In genomic region chr6:110979565-110980096, GRCh38 we compare ENCODE assay signal across 15 cellular contexts. TPM values are rescaled to one million over a fixed set of nuclear protein-coding genes. Genes with fewer than 3 reads are reported as not detected.
DNase-seq lines count a peak whose midpoint lies in the region; ATAC-seq and TF ChIP-seq lines count a peak whose summit lies in the region.
"Had no signal": no experiment of that assay in that cellular context is flagged by ENCODE, and none has a peak within 500 bp of the region (broad histone marks: within the 10 kb centered on the region; RNA-seq: fewer than 3 reads in every experiment).

No MANE protein-coding gene starts in this region.

- intact Hi-C loops in activated CD8-positive, alpha-beta T cell treated with anti-CD3 and anti-CD28 coated beads for 36 hours (cut with micrococcal nuclease): no loop called here

- H3K9me3 ChIP-seq in CD8-positive, alpha-beta memory T cell (ENCODE audit: low read length): no peaks in the 10 kb centered on the region
- H3K9me3 ChIP-seq in upper lobe of left lung: no peaks in the 10 kb centered on the region

- DNase-seq in activated CD8-positive, alpha-beta T cell treated with anti-CD3 and anti-CD28 coated beads for 36 hours: no peak
- DNase-seq in activated CD8-positive, alpha-beta T cell treated with anti-CD3 and anti-CD28 coated beads, Interleukin-2, amount 10 ng/mL, durations not matched to agents 7 days and 5 days: no peak
- DNase-seq in CD8-positive, alpha-beta memory T cell: peak in 1 of 5 donors; percentile 19
- DNase-seq in central memory CD8-positive, alpha-beta T cell (ENCODE audit: low spot score in 2 of 2): peak in 1 of 2 donors; percentile 23
- no peak for DNase-seq in neural crest cell (ENCODE audit: low read depth, low spot score)
- DNase-seq in upper lobe of left lung: no peak
- DNase-seq: 8988T, C1 segment of cervical spinal cord, Calu3, KG1, NCI-H1105, NCI-H1694 treated with DMSO at 0.1 percent for 48 hours, NCI-H345 had no signal

- 92 to 96% methylated on average over 9 of the region's 9 CpGs for WGBS in upper lobe of left lung, 2 donors

- peaks cover 10% of the 10 kb centered on the region for H3K4me1 ChIP-seq in CD8-positive, alpha-beta memory T cell (ENCODE audit: insufficient read depth, low read length)
- H3K4me1 ChIP-seq in upper lobe of left lung: peaks cover 4 to 10% (median 9%) of the 10 kb centered on the region in 4 donors

- POLR2A ChIA-PET in activated CD8-positive, alpha-beta T cell treated with anti-CD3 and anti-CD28 coated beads for 36 hours (lab: Charles Lee): interaction anchor here (1.1 kb wide), 1 partner anchor 14 kb away, joined by 3 read pairs; no protein-coding TSS in a partner anchor
- POLR2A ChIA-PET in activated CD8-positive, alpha-beta T cell treated with anti-CD3 and anti-CD28 coated beads, Interleukin-2, amount 10 ng/mL, durations not matched to agents 7 days and 5 days (lab: Charles Lee): no interaction called here
- POLR2A ChIA-PET in CD8-positive, alpha-beta memory T cell (lab: Charles Lee): no interaction called here

- no peaks in the 10 kb centered on the region for H3K27me3 Mint-ChIP-seq in activated CD8-positive, alpha-beta T cell treated with anti-CD3 and anti-CD28 coated beads for 36 hours
- H3K27me3 Mint-ChIP-seq in activated CD8-positive, alpha-beta T cell treated with anti-CD3 and anti-CD28 coated beads, Interleukin-2, amount 10 ng/mL, durations not matched to agents 7 days and 5 days (ENCODE audit: low read depth): no peaks in the 10 kb centered on the region
- H3K27me3 Mint-ChIP-seq in CD8-positive, alpha-beta memory T cell: peaks cover 0 to 3% of the 10 kb centered on the region in 2 donors
- H3K27me3 Mint-ChIP-seq in central memory CD8-positive, alpha-beta T cell: no peaks in the 10 kb centered on the region
- H3K27me3 Mint-ChIP-seq in neural crest cell (ENCODE audit: low read depth): no peaks in the 10 kb centered on the region

- no peak overlapping the region for H3K4me3 ChIP-seq in CD8-positive, alpha-beta memory T cell (ENCODE audit: low read length)
- H3K4me3 ChIP-seq in upper lobe of left lung: no peak overlapping the region

- CTCF ChIA-PET in activated CD8-positive, alpha-beta T cell treated with anti-CD3 and anti-CD28 coated beads for 36 hours (lab: Charles Lee): no interaction called here
- CTCF ChIA-PET in activated CD8-positive, alpha-beta T cell treated with anti-CD3 and anti-CD28 coated beads, Interleukin-2, amount 10 ng/mL, durations not matched to agents 7 days and 5 days (lab: Charles Lee): no interaction called here
- CTCF ChIA-PET in CD8-positive, alpha-beta memory T cell (lab: Charles Lee): no interaction called here

- H3K36me3 Mint-ChIP-seq in activated CD8-positive, alpha-beta T cell treated with anti-CD3 and anti-CD28 coated beads for 36 hours (ENCODE audit: low read depth): peaks cover 28% of the 10 kb centered on the region
- H3K36me3 Mint-ChIP-seq in activated CD8-positive, alpha-beta T cell treated with anti-CD3 and anti-CD28 coated beads, Interleukin-2, amount 10 ng/mL, durations not matched to agents 7 days and 5 days (ENCODE audit: low read depth): peaks cover 22% of the 10 kb centered on the region
- peaks cover 4 to 22% (median 6%) of the 10 kb centered on the region in 3 donors for H3K36me3 Mint-ChIP-seq in CD8-positive, alpha-beta memory T cell
- H3K36me3 Mint-ChIP-seq in central memory CD8-positive, alpha-beta T cell (ENCODE audit: insufficient read depth): peaks cover 20% of the 10 kb centered on the region
- H3K36me3 Mint-ChIP-seq in neural crest cell (ENCODE audit: low read depth): peaks cover 36% of the 10 kb centered on the region

- ATAC-seq in activated CD8-positive, alpha-beta T cell treated with anti-CD3 and anti-CD28 coated beads for 36 hours: no peak
- ATAC-seq in activated CD8-positive, alpha-beta T cell treated with anti-CD3 and anti-CD28 coated beads, Interleukin-2, amount 10 ng/mL, durations not matched to agents 7 days and 5 days: no peak
- ATAC-seq in central memory CD8-positive, alpha-beta T cell (replicated peaks; ENCODE audit: extremely low read depth, poor library complexity, severe bottlenecking): no peak
- ATAC-seq in GM18520 (IDR thresholded peaks at IDR 0.05; ENCODE audit: unreplicated experiment): no peak
- ATAC-seq in GM19463 (IDR thresholded peaks at IDR 0.05; ENCODE audit: unreplicated experiment): no peak
- ATAC-seq in upper lobe of left lung (ENCODE audit: low FRiP score in 2 of 2): no peak

- peak overlapping the region; percentile 22 for H3K27ac Mint-ChIP-seq in activated CD8-positive, alpha-beta T cell treated with anti-CD3 and anti-CD28 coated beads for 36 hours
- no peak overlapping the region for H3K27ac Mint-ChIP-seq in activated CD8-positive, alpha-beta T cell treated with anti-CD3 and anti-CD28 coated beads, Interleukin-2, amount 10 ng/mL, durations not matched to agents 7 days and 5 days
- peak overlapping the region in 7 of 8 donors; percentile 73 to 100 (median 91) for H3K27ac Mint-ChIP-seq in CD8-positive, alpha-beta memory T cell
- peak overlapping the region; percentile 96 for H3K27ac Mint-ChIP-seq in central memory CD8-positive, alpha-beta T cell (ENCODE audit: low read depth)
- no peak overlapping the region for H3K27ac Mint-ChIP-seq in neural crest cell (ENCODE audit: unreplicated experiment)

- no peak overlapping the region for H3K27ac ChIP-seq in CD8-positive, alpha-beta memory T cell (ENCODE audit: low read depth, low read length)
- H3K27ac ChIP-seq in upper lobe of left lung: no peak overlapping the region

- H3K4me1 Mint-ChIP-seq in activated CD8-positive, alpha-beta T cell treated with anti-CD3 and anti-CD28 coated beads for 36 hours (ENCODE audit: low read depth): peaks cover 33% of the 10 kb centered on the region
- H3K4me1 Mint-ChIP-seq in activated CD8-positive, alpha-beta T cell treated with anti-CD3 and anti-CD28 coated beads, Interleukin-2, amount 10 ng/mL, durations not matched to agents 7 days and 5 days (ENCODE audit: low read depth): peaks cover 31% of the 10 kb centered on the region
- H3K4me1 Mint-ChIP-seq in CD8-positive, alpha-beta memory T cell: peaks cover 30 to 53% (median 49%) of the 10 kb centered on the region in 3 donors
- H3K4me1 Mint-ChIP-seq in central memory CD8-positive, alpha-beta T cell: peaks cover 47% of the 10 kb centered on the region
- H3K4me1 Mint-ChIP-seq in neural crest cell: peaks cover 26% of the 10 kb centered on the region

- no peaks in the 10 kb centered on the region for H3K36me3 ChIP-seq in CD8-positive, alpha-beta memory T cell (ENCODE audit: insufficient read depth, low read length)
- no peaks in the 10 kb centered on the region for H3K36me3 ChIP-seq in upper lobe of left lung

- H3K27me3 ChIP-seq in CD8-positive, alpha-beta memory T cell (ENCODE audit: insufficient read depth, low read length, poor library complexity, severe bottlenecking): no peaks in the 10 kb centered on the region
- no peaks in the 10 kb centered on the region for H3K27me3 ChIP-seq in upper lobe of left lung

- no peak for TF ChIP-seq POLR2A in upper lobe of left lung (IDR thresholded peaks at IDR 0.05)

- no peak for TF ChIP-seq EP300 in upper lobe of left lung (IDR thresholded peaks at IDR 0.05)

- H3K9me3 Mint-ChIP-seq in activated CD8-positive, alpha-beta T cell treated with anti-CD3 and anti-CD28 coated beads for 36 hours: peaks cover 3% of the 10 kb centered on the region
- no peaks in the 10 kb centered on the region for H3K9me3 Mint-ChIP-seq in activated CD8-positive, alpha-beta T cell treated with anti-CD3 and anti-CD28 coated beads, Interleukin-2, amount 10 ng/mL, durations not matched to agents 7 days and 5 days (ENCODE audit: insufficient read depth)
- no peaks in the 10 kb centered on the region for H3K9me3 Mint-ChIP-seq in CD8-positive, alpha-beta memory T cell
- no peaks in the 10 kb centered on the region for H3K9me3 Mint-ChIP-seq in central memory CD8-positive, alpha-beta T cell
- H3K9me3 Mint-ChIP-seq in neural crest cell: peaks cover 11% of the 10 kb centered on the region

- no peak for TF ChIP-seq CTCF in activated CD8-positive, alpha-beta T cell treated with anti-CD3 and anti-CD28 coated beads for 36 hours (IDR thresholded peaks at IDR 0.05)
- no peak for TF ChIP-seq CTCF in neural crest cell (conservative IDR thresholded peaks at IDR 0.05)
- TF ChIP-seq CTCF in upper lobe of left lung (IDR thresholded peaks at IDR 0.05): no peak

- H3K4me3 Mint-ChIP-seq in activated CD8-positive, alpha-beta T cell treated with anti-CD3 and anti-CD28 coated beads for 36 hours: no peak overlapping the region
- H3K4me3 Mint-ChIP-seq in activated CD8-positive, alpha-beta T cell treated with anti-CD3 and anti-CD28 coated beads, Interleukin-2, amount 10 ng/mL, durations not matched to agents 7 days and 5 days: no peak overlapping the region
- peak overlapping the region in 6 of 7 donors; percentile 29 to 99 (median 98) for H3K4me3 Mint-ChIP-seq in CD8-positive, alpha-beta memory T cell
- H3K4me3 Mint-ChIP-seq in central memory CD8-positive, alpha-beta T cell: peak overlapping the region; percentile 90
- peak overlapping the region; percentile 65 for H3K4me3 Mint-ChIP-seq in neural crest cell

RNA-seq across cellular contexts. Expression of gene RPF2, which starts 2.2 kb away (rescaled TPM):
- total RNA-seq in activated CD8-positive, alpha-beta T cell treated with anti-CD3 and anti-CD28 coated beads for 36 hours: 10 to 100 TPM; 54.8 to 61.7 TPM
- 10 to 100 TPM; 28.2 to 30.2 TPM for total RNA-seq in activated CD8-positive, alpha-beta T cell treated with anti-CD3 and anti-CD28 coated beads, Interleukin-2, amount 10 ng/mL, durations not matched to agents 7 days and 5 days
- 10 to 100 TPM; 68.0 to 69.8 TPM for total RNA-seq in CD8-positive, alpha-beta memory T cell
- 29.5 TPM for polyA plus RNA-seq in CD8-positive, alpha-beta memory T cell
- total RNA-seq in neural crest cell (30.4 and 35.9 TPM in 2 replicates), upper lobe of left lung (10 to 100 TPM in 4 of 6 donors, 1 to 10 TPM in 2; 2.1 to 20.8 (median 15.9) TPM)

RNA-seq across cellular contexts. Expression of gene GTF3C6, which starts 21.1 kb away (rescaled TPM):
- 10 to 100 TPM; 87.5 to 89.9 TPM for total RNA-seq in activated CD8-positive, alpha-beta T cell treated with anti-CD3 and anti-CD28 coated beads for 36 hours
- total RNA-seq in activated CD8-positive, alpha-beta T cell treated with anti-CD3 and anti-CD28 coated beads, Interleukin-2, amount 10 ng/mL, durations not matched to agents 7 days and 5 days: 10 to 100 TPM; 93.9 to 99.8 TPM
- total RNA-seq in CD8-positive, alpha-beta memory T cell: 100 to 1,000 TPM; 162 to 163 TPM
- polyA plus RNA-seq in CD8-positive, alpha-beta memory T cell: 114 TPM
- 134 and 147 TPM in 2 replicates for total RNA-seq in neural crest cell
- 10 to 100 TPM; 16.0 to 55.2 (median 41.8) TPM for total RNA-seq in upper lobe of left lung

Comparison
In these comparisons a context has a peak if more than half of its experiments do, and no peak if none do; other contexts are left out.
1. H3K27ac Mint-ChIP-seq: peak in activated CD8-positive, alpha-beta T cell treated with anti-CD3 and anti-CD28 coated beads for 36 hours (single experiment), CD8-positive, alpha-beta memory T cell (7 of 8) and central memory CD8-positive, alpha-beta T cell (single experiment); none in activated CD8-positive, alpha-beta T cell treated with anti-CD3 and anti-CD28 coated beads, Interleukin-2, amount 10 ng/mL, durations not matched to agents 7 days and 5 days (single experiment) and neural crest cell (single experiment).
2. H3K4me3 Mint-ChIP-seq: peak in CD8-positive, alpha-beta memory T cell (6 of 7), central memory CD8-positive, alpha-beta T cell (single experiment) and neural crest cell (single experiment); none in activated CD8-positive, alpha-beta T cell treated with anti-CD3 and anti-CD28 coated beads for 36 hours (single experiment) and activated CD8-positive, alpha-beta T cell treated with anti-CD3 and anti-CD28 coated beads, Interleukin-2, amount 10 ng/mL, durations not matched to agents 7 days and 5 days (single experiment).